In the genomic region with DNA sequence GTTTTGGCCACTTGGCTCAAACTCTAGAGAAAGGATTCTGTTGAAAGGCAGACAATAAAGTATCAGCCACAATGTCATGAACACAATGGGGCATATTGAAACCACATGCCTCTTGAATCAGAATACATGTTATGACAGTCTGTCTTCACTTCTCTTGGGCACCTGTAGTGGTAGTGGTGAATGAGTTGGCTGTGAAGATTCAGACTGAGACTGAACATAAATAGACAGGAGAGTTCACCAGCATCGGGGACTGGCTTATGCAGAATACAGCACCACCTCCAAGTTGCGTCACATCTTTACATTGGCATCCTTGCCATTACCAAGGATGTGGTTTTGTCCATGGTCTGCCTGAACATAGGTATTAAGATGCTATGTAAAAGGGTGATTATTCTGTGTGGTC, we compare ENCODE assay signal across 24 cellular contexts.
A peak's percentile ranks its signal among the peaks of the same experiment; 100 is the strongest.
DNase-seq lines count a peak whose midpoint lies in the region; ATAC-seq and TF ChIP-seq lines count a peak whose summit lies in the region.
"Had no signal": no experiment of that assay in that cellular context is flagged by ENCODE, and none has a peak within 500 bp of the region (broad histone marks: within the 10 kb centered on the region; RNA-seq: fewer than 3 reads in every experiment).

No MANE protein-coding gene starts in this region.

- no peak for DNase-seq in activated naive CD4-positive, alpha-beta T cell treated with anti-CD3 and anti-CD28 coated beads, Interleukin-2, amount 50 U/mL, for 72 hours (ENCODE audit: low spot score in 2 of 2)
- no peak for DNase-seq in activated naive CD4-positive, alpha-beta T cell treated with anti-CD3 and anti-CD28 coated beads, Interleukin-2, amount 50 U/mL, for 16 hours
- DNase-seq in Jurkat, Clone E6-1 (ENCODE audit: low read depth, low spot score), result peak; percentile 79
- DNase-seq in stimulated activated naive CD8-positive, alpha-beta T cell treated with anti-CD3 and anti-CD28 coated beads, Interleukin-15, Interleukin-2, amounts not matched to agents 100 U/mL and 50 U/mL, for 24 hours, result no peak
- no peak for DNase-seq in occipital lobe (lab: John Stamatoyannopoulos, UW)
- DNase-seq in lower lobe of right lung, result no peak
- no peak for DNase-seq in NCI-H2227 (lab: John Stamatoyannopoulos, UW; ENCODE audit: unreplicated experiment)
- DNase-seq: CD4-positive, alpha-beta T cell; COR-L47; DMS 273 treated with DMSO at 0.1 percent for 48 hours; DMS79 treated with DMSO at 0.1 percent for 48 hours; GM23248; IMR-90; Karpas-422; NCI-H1694; NCI-H2081 treated with DMSO at 0.1 percent for 48 hours; NCI-H345; NCI-H524; NCI-H82; Right ventricle myocardium superior had no signal

- TF ChIP-seq CTCF in lower lobe of right lung (IDR thresholded peaks at IDR 0.05), result no peak

- H3K4me3 ChIP-seq in Jurkat, Clone E6-1 (ENCODE audit: low read length), result no peak overlapping the region
- no peak overlapping the region for H3K4me3 ChIP-seq in lower lobe of right lung
- H3K4me3 ChIP-seq: BLaER1, GM12878, GM23248, HAP-1 had no signal

- no peaks in the 10 kb centered on the region for H3K36me3 Mint-ChIP-seq in activated naive CD4-positive, alpha-beta T cell treated with anti-CD3 and anti-CD28 coated beads, Interleukin-2, amount 50 U/mL, for 72 hours
- H3K36me3 Mint-ChIP-seq in activated T-helper 17 cell treated with anti-CD3 and anti-CD28 coated beads, Interleukin-2, amount 50 U/mL, for 72 hours (ENCODE audit: low read depth), result no peaks in the 10 kb centered on the region

- no peaks in the 10 kb centered on the region for H3K9me3 ChIP-seq in lower lobe of right lung
- H3K9me3 ChIP-seq: BLaER1, HAP-1 had no signal

- H3K27ac Mint-ChIP-seq in activated naive CD4-positive, alpha-beta T cell treated with anti-CD3 and anti-CD28 coated beads, Interleukin-2, amount 50 U/mL, for 72 hours, result no peak overlapping the region
- H3K27ac Mint-ChIP-seq in activated T-helper 17 cell treated with anti-CD3 and anti-CD28 coated beads, Interleukin-2, amount 50 U/mL, for 72 hours, result no peak overlapping the region
- H3K27ac Mint-ChIP-seq: CD4-positive, alpha-beta T cell had no signal

- peaks cover 0 to 5% of the 10 kb centered on the region in 2 donors for H3K9me3 Mint-ChIP-seq in activated naive CD4-positive, alpha-beta T cell treated with anti-CD3 and anti-CD28 coated beads, Interleukin-2, amount 50 U/mL, for 72 hours
- no peaks in the 10 kb centered on the region for H3K9me3 Mint-ChIP-seq in activated T-helper 17 cell treated with anti-CD3 and anti-CD28 coated beads, Interleukin-2, amount 50 U/mL, for 72 hours
- H3K9me3 Mint-ChIP-seq: CD4-positive, alpha-beta T cell had no signal

- no peaks in the 10 kb centered on the region for H3K4me1 ChIP-seq in lower lobe of right lung
- H3K4me1 ChIP-seq: HAP-1 had no signal

- H3K36me3 ChIP-seq in lower lobe of right lung, result no peaks in the 10 kb centered on the region
- H3K36me3 ChIP-seq: BLaER1, HAP-1 had no signal

- H3K27ac ChIP-seq in lower lobe of right lung, result no peak overlapping the region
- H3K27ac ChIP-seq: BLaER1, GM23248 had no signal

- H3K4me1 Mint-ChIP-seq in activated T-helper 17 cell treated with anti-CD3 and anti-CD28 coated beads, Interleukin-2, amount 50 U/mL, for 72 hours, result no peaks in the 10 kb centered on the region

- ATAC-seq in activated naive CD4-positive, alpha-beta T cell treated with anti-CD3 and anti-CD28 coated beads, Interleukin-2, amount 50 U/mL, for 72 hours, result peak; percentile 81
- peak; percentile 26 for ATAC-seq in activated T-helper 17 cell treated with anti-CD3 and anti-CD28 coated beads, Interleukin-2, amount 50 U/mL, for 72 hours (replicated peaks)
- ATAC-seq in stimulated activated naive CD8-positive, alpha-beta T cell treated with anti-CD3 and anti-CD28 coated beads, Interleukin-15, Interleukin-2, amounts not matched to agents 100 U/mL and 50 U/mL, for 24 hours, result peak; percentile 39
- no peak for ATAC-seq in lower lobe of right lung
- ATAC-seq: GM12878 had no signal

- intact Hi-C loops in lower lobe of right lung (cut with DNase I), result no loop called here

- H3K27me3 Mint-ChIP-seq in activated T-helper 17 cell treated with anti-CD3 and anti-CD28 coated beads, Interleukin-2, amount 50 U/mL, for 72 hours, result no peaks in the 10 kb centered on the region
- H3K27me3 Mint-ChIP-seq: CD4-positive, alpha-beta T cell had no signal

- no peak overlapping the region for H3K4me3 Mint-ChIP-seq in activated T-helper 17 cell treated with anti-CD3 and anti-CD28 coated beads, Interleukin-2, amount 50 U/mL, for 72 hours
- H3K4me3 Mint-ChIP-seq: CD4-positive, alpha-beta T cell had no signal

- no peaks in the 10 kb centered on the region for H3K27me3 ChIP-seq in lower lobe of right lung (ENCODE audit: low read depth)
- H3K27me3 ChIP-seq: BLaER1 had no signal

Comparison
In these comparisons a context has a peak if more than half of its experiments do, and no peak if none do; other contexts are left out.
1. ATAC-seq: peak in activated naive CD4-positive, alpha-beta T cell treated with anti-CD3 and anti-CD28 coated beads, Interleukin-2, amount 50 U/mL, for 72 hours (2 of 2), activated T-helper 17 cell treated with anti-CD3 and anti-CD28 coated beads, Interleukin-2, amount 50 U/mL, for 72 hours (single experiment) and stimulated activated naive CD8-positive, alpha-beta T cell treated with anti-CD3 and anti-CD28 coated beads, Interleukin-15, Interleukin-2, amounts not matched to agents 100 U/mL and 50 U/mL, for 24 hours (single experiment); none in lower lobe of right lung (0 of 2).